8 cellular contexts compared by ENCODE assay signal in genomic region chr9:5493597-5494511, GRCh38. TPM values are rescaled to one million over a fixed set of nuclear protein-coding genes. Genes with fewer than 3 reads are reported as not detected.
DNase-seq lines count a peak whose midpoint lies in the region; ATAC-seq and TF ChIP-seq lines count a peak whose summit lies in the region.

No MANE protein-coding gene starts in this region.

- H3K9ac ChIP-seq in fibroblast of lung (ENCODE audit: insufficient read depth, low read length), result no peak overlapping the region

- no peaks in the 10 kb centered on the region for H3K79me2 ChIP-seq in fibroblast of lung (ENCODE audit: control insufficient read depth, insufficient read depth, low read length)

- H3K4me3 ChIP-seq in SJCRH30 (0 out of 2 replicates have a peak overlapping the region, but pooled peaks have one; percentile 22), fibroblast of lung (replicated peaks in 1 of 4; ENCODE audit: control extremely low read depth in 1 of 4, insufficient read depth in 1 of 4, low read depth in 3 of 4, low read length in 4 of 4) (no peak overlapping the region)

- H3K27ac ChIP-seq in SJCRH30 (no peak overlapping the region), fibroblast of lung (ENCODE audit: insufficient read depth, low read length) (peak overlapping the region; percentile 47)

- H4K20me1 ChIP-seq in fibroblast of lung (ENCODE audit: control insufficient read depth, extremely low read depth, insufficient read depth, low read length), result no peaks in the 10 kb centered on the region

- peak overlapping the region; percentile 11 for H3K4me2 ChIP-seq in fibroblast of lung (ENCODE audit: extremely low read depth, insufficient read depth, low read length)

- H2AFZ ChIP-seq in fibroblast of lung (ENCODE audit: low read length), result no peak overlapping the region

- DNase-seq in AG08396 (ENCODE audit: low spot score), result peak; percentile 46
- DNase-seq in SJCRH30, result peak; percentile 16 to 18
- DNase-seq in fibroblast of lung (ENCODE audit: low read depth in 2 of 2), result peak; percentile 84 to 89
- DNase-seq in stimulated activated CD4-positive, alpha-beta T cell treated with anti-CD3 and anti-CD28 coated beads, Interleukin-1b, Interleukin-23, amount 100 ng/mL, for 48 hours, result peak; percentile 42
- no peak for DNase-seq in NCI-H748 (lab: John Stamatoyannopoulos, UW; ENCODE audit: unreplicated experiment)
- DNase-seq in NCI-H2196 (lab: John Stamatoyannopoulos, UW; ENCODE audit: unreplicated experiment), result no peak

- H3K36me3 ChIP-seq in SJCRH30, result no peaks in the 10 kb centered on the region
- H3K36me3 ChIP-seq in fibroblast of lung (ENCODE audit: control insufficient read depth, insufficient read depth, low read length), result no peaks in the 10 kb centered on the region

- H3K9me3 ChIP-seq in SJCRH30 (replicated peaks), result peaks cover 3% of the 10 kb centered on the region; the same call in 1 of the 2 replicates
- H3K9me3 ChIP-seq in fibroblast of lung (ENCODE audit: control insufficient read depth, insufficient read depth, low read depth, low read length), result no peaks in the 10 kb centered on the region

- no peak for TF ChIP-seq CTCF in fibroblast of lung (conservative IDR thresholded peaks at IDR 0.05 in 1 of 2, IDR thresholded peaks at IDR 0.05 in 1 of 2; ENCODE audit: low read depth in 1 of 2, low read length in 2 of 2)

- ATAC-seq in GM19023 (IDR thresholded peaks at IDR 0.05; ENCODE audit: unreplicated experiment) (peak; percentile 79), HG03060 (IDR thresholded peaks at IDR 0.05; ENCODE audit: low read depth, unreplicated experiment) (peak; percentile 80)

- H3K27me3 ChIP-seq in SJCRH30 (no peaks in the 10 kb centered on the region), fibroblast of lung (ENCODE audit: control insufficient read depth, insufficient read depth, low read length) (no peaks in the 10 kb centered on the region)

- H3K4me1 ChIP-seq in SJCRH30 (no peaks in the 10 kb centered on the region), fibroblast of lung (ENCODE audit: control insufficient read depth, extremely low read depth, insufficient read depth, low read length) (peaks cover 5% of the 10 kb centered on the region)

RNA-seq across cellular contexts. Expression of gene PDCD1LG2, which starts 16.5 kb away (rescaled TPM):
- 0.59 and 0.73 TPM in 2 replicates for total RNA-seq in SJCRH30 (2014; rRNA removed; shearing (Covaris generic))
- 4.9 and 6.9 TPM in 2 replicates for total RNA-seq in fibroblast of lung
- polyA plus RNA-seq in fibroblast of lung, result 15.7 and 16.9 TPM in 2 replicates
- polyA plus RNA-seq in fibroblast of lung (2012), result 9.4 and 10.3 TPM in 2 replicates
- polyA minus RNA-seq in fibroblast of lung (ENCODE audit: low replicate concordance), result 6.1 and 6.8 TPM in 2 replicates

RNA-seq across cellular contexts. Expression of gene CD274, which starts 43.5 kb away (rescaled TPM):
- total RNA-seq in SJCRH30 (2014; rRNA removed; shearing (Covaris generic)), result 0.49 and 1.8 TPM in 2 replicates
- 3.3 and 5.9 TPM in 2 replicates for total RNA-seq in fibroblast of lung
- 3.1 and 4.8 TPM in 2 replicates for polyA plus RNA-seq in fibroblast of lung
- polyA plus RNA-seq in fibroblast of lung (2012), result 1.3 and 3.5 TPM in 2 replicates
- polyA minus RNA-seq in fibroblast of lung (ENCODE audit: low replicate concordance), result 0.85 and 7.2 TPM in 2 replicates

RNA-seq across cellular contexts. Expression of gene PLGRKT, which starts 56.1 kb away (rescaled TPM):
- total RNA-seq in SJCRH30 (2014; rRNA removed; shearing (Covaris generic)), result 7.9 and 9.8 TPM in 2 replicates
- 12.6 and 17.3 TPM in 2 replicates for total RNA-seq in fibroblast of lung
- 21.6 and 22.8 TPM in 2 replicates for polyA plus RNA-seq in fibroblast of lung
- 24.6 and 25.3 TPM in 2 replicates for polyA plus RNA-seq in fibroblast of lung (2012)
- 1.4 and 2.9 TPM in 2 replicates for polyA minus RNA-seq in fibroblast of lung (ENCODE audit: low replicate concordance)

Comparison
In these comparisons a context has a peak if more than half of its experiments do, and no peak if none do; other contexts are left out.
1. DNase-seq: peak in AG08396 (single experiment), SJCRH30 (2 of 2), fibroblast of lung (2 of 2) and stimulated activated CD4-positive, alpha-beta T cell treated with anti-CD3 and anti-CD28 coated beads, Interleukin-1b, Interleukin-23, amount 100 ng/mL, for 48 hours (single experiment); none in NCI-H748 (single experiment) and NCI-H2196 (single experiment).